ENCODE assay signal across 39 cellular contexts in genomic region chr13:25353344-25353743, GRCh38. TPM values are rescaled to one million over a fixed set of nuclear protein-coding genes. Genes with fewer than 3 reads are reported as not detected.
"Had no signal": no experiment of that assay in that cellular context is flagged by ENCODE, and none has a peak within 500 bp of the region (broad histone marks: within the 10 kb centered on the region; RNA-seq: fewer than 3 reads in every experiment).

No MANE protein-coding gene starts in this region.

- ATAC-seq: activated naive CD4-positive, alpha-beta T cell treated with anti-CD3 and anti-CD28 coated beads, Interleukin-2, amount 50 U/mL, for 72 hours; activated naive CD8-positive, alpha-beta T cell treated with anti-CD3 and anti-CD28 coated beads, Interleukin-2, amount 50 U/mL, for 24 hours; activated T-cell treated with anti-CD3 and anti-CD28 coated beads, Interleukin-2, amount 50 U/mL, for 4 hours; activated T-cell treated with anti-CD3 and anti-CD28 coated beads, Interleukin-2, amount 50 U/mL, for 72 hours; activated T-helper 17 cell treated with anti-CD3 and anti-CD28 coated beads, Interleukin-2, amount 50 U/mL, for 72 hours; body of pancreas had no signal

- H3K9me3 Mint-ChIP-seq: activated naive CD4-positive, alpha-beta T cell treated with anti-CD3 and anti-CD28 coated beads for 36 hours; activated naive CD4-positive, alpha-beta T cell treated with anti-CD3 and anti-CD28 coated beads, Interleukin-2, amount 10 ng/mL, durations not matched to agents 7 days and 5 days; activated naive CD4-positive, alpha-beta T cell treated with anti-CD3 and anti-CD28 coated beads, Interleukin-2, amount 50 U/mL, for 24 hours; activated naive CD8-positive, alpha-beta T cell treated with anti-CD3 and anti-CD28 coated beads for 36 hours; activated naive CD8-positive, alpha-beta T cell treated with anti-CD3 and anti-CD28 coated beads, Interleukin-2, amount 10 ng/mL, durations not matched to agents 7 days and 5 days; activated naive CD8-positive, alpha-beta T cell treated with anti-CD3 and anti-CD28 coated beads, Interleukin-2, amount 50 U/mL, for 24 hours; activated T-cell treated with anti-CD3 and anti-CD28 coated beads, Interleukin-2, amount 50 U/mL, for 24 hours; activated T-cell treated with anti-CD3 and anti-CD28 coated beads, Interleukin-2, amount 50 U/mL, for 4 hours; activated T-cell treated with anti-CD3 and anti-CD28 coated beads, Interleukin-2, amount 50 U/mL, for 72 hours; activated T-helper 1 cell treated with anti-CD3 and anti-CD28 coated beads, Interleukin-12 subunit alpha, Interleukin-12 subunit beta, Interleukin-2, Interleukin-4 antibody, amounts not matched to agents 30 ng/mL and 10 ng/mL and 1 ng/mL, durations not matched to agents 14 hours and 24 hours and 36 hours; activated T-helper 17 cell treated with anti-CD3 and anti-CD28 coated beads, Interleukin-2, amount 50 U/mL, for 72 hours; activated T-helper 2 cell treated with anti-CD3 and anti-CD28 coated beads, Interferon-gamma antibody, Interleukin-2, Interleukin-4, amounts not matched to agents 10 μg/mL and 5 μg/mL and 100 μg/mL, durations not matched to agents 14 hours and 24 hours and 36 hours; central memory CD8-positive, alpha-beta T cell had no signal

- H3K27ac Mint-ChIP-seq: activated naive CD4-positive, alpha-beta T cell treated with anti-CD3 and anti-CD28 coated beads for 36 hours; activated naive CD4-positive, alpha-beta T cell treated with anti-CD3 and anti-CD28 coated beads, Interleukin-2, amount 10 ng/mL, durations not matched to agents 7 days and 5 days; activated naive CD4-positive, alpha-beta T cell treated with anti-CD3 and anti-CD28 coated beads, Interleukin-2, amount 50 U/mL, for 24 hours; activated naive CD8-positive, alpha-beta T cell; activated naive CD8-positive, alpha-beta T cell treated with anti-CD3 and anti-CD28 coated beads for 36 hours; activated naive CD8-positive, alpha-beta T cell treated with anti-CD3 and anti-CD28 coated beads, Interleukin-2, amount 10 ng/mL, durations not matched to agents 7 days and 5 days; activated naive CD8-positive, alpha-beta T cell treated with anti-CD3 and anti-CD28 coated beads, Interleukin-2, amount 50 U/mL, for 24 hours; activated T-cell treated with anti-CD3 and anti-CD28 coated beads, Interleukin-2, amount 50 U/mL, for 24 hours; activated T-cell treated with anti-CD3 and anti-CD28 coated beads, Interleukin-2, amount 50 U/mL, for 72 hours; activated T-helper 1 cell treated with anti-CD3 and anti-CD28 coated beads, Interleukin-12 subunit alpha, Interleukin-12 subunit beta, Interleukin-2, Interleukin-4 antibody, amounts not matched to agents 30 ng/mL and 10 ng/mL and 1 ng/mL, durations not matched to agents 14 hours and 24 hours and 36 hours; activated T-helper 17 cell treated with anti-CD3 and anti-CD28 coated beads, Interleukin-2, amount 50 U/mL, for 72 hours; activated T-helper 2 cell treated with anti-CD3 and anti-CD28 coated beads, Interferon-gamma antibody, Interleukin-2, Interleukin-4, amounts not matched to agents 10 μg/mL and 5 μg/mL and 100 μg/mL, durations not matched to agents 14 hours and 24 hours and 36 hours; brain had no signal

- H3K36me3 Mint-ChIP-seq: activated naive CD4-positive, alpha-beta T cell treated with anti-CD3 and anti-CD28 coated beads, Interleukin-2, amount 10 ng/mL, durations not matched to agents 7 days and 5 days; activated naive CD4-positive, alpha-beta T cell treated with anti-CD3 and anti-CD28 coated beads, Interleukin-2, amount 50 U/mL, for 72 hours; activated naive CD8-positive, alpha-beta T cell treated with anti-CD3 and anti-CD28 coated beads for 36 hours; activated naive CD8-positive, alpha-beta T cell treated with anti-CD3 and anti-CD28 coated beads, Interleukin-2, amount 10 ng/mL, durations not matched to agents 7 days and 5 days; brain had no signal

- H3K4me3 ChIP-seq: adrenal gland, ascending aorta, body of pancreas, breast epithelium, cardiac muscle cell had no signal

- H3K4me3 Mint-ChIP-seq: activated naive CD4-positive, alpha-beta T cell treated with anti-CD3 and anti-CD28 coated beads for 36 hours; activated naive CD4-positive, alpha-beta T cell treated with anti-CD3 and anti-CD28 coated beads, Interleukin-2, amount 10 ng/mL, durations not matched to agents 7 days and 5 days; activated naive CD4-positive, alpha-beta T cell treated with anti-CD3 and anti-CD28 coated beads, Interleukin-2, amount 50 U/mL, for 24 hours; activated naive CD8-positive, alpha-beta T cell; activated naive CD8-positive, alpha-beta T cell treated with anti-CD3 and anti-CD28 coated beads for 36 hours; activated naive CD8-positive, alpha-beta T cell treated with anti-CD3 and anti-CD28 coated beads, Interleukin-2, amount 10 ng/mL, durations not matched to agents 7 days and 5 days; activated naive CD8-positive, alpha-beta T cell treated with anti-CD3 and anti-CD28 coated beads, Interleukin-2, amount 50 U/mL, for 24 hours; activated T-cell treated with anti-CD3 and anti-CD28 coated beads, Interleukin-2, amount 50 U/mL, for 24 hours; activated T-cell treated with anti-CD3 and anti-CD28 coated beads, Interleukin-2, amount 50 U/mL, for 4 hours; activated T-cell treated with anti-CD3 and anti-CD28 coated beads, Interleukin-2, amount 50 U/mL, for 72 hours; activated T-helper 1 cell treated with anti-CD3 and anti-CD28 coated beads, Interleukin-12 subunit alpha, Interleukin-12 subunit beta, Interleukin-2, Interleukin-4 antibody, amounts not matched to agents 30 ng/mL and 10 ng/mL and 1 ng/mL, durations not matched to agents 14 hours and 24 hours and 36 hours; activated T-helper 17 cell treated with anti-CD3 and anti-CD28 coated beads, Interleukin-2, amount 50 U/mL, for 72 hours; brain; central memory CD8-positive, alpha-beta T cell had no signal

- FAIRE-seq: astrocyte, bronchial epithelial cell had no signal

- H3K27ac ChIP-seq: adrenal gland, ascending aorta, body of pancreas, brain microvascular endothelial cell, breast epithelium, cardiac muscle cell had no signal

- H3K36me3 ChIP-seq: adrenal gland, ascending aorta, brain microvascular endothelial cell, breast epithelium, cardiac muscle cell had no signal

- H3K27me3 ChIP-seq: ascending aorta, body of pancreas, brain microvascular endothelial cell, cardiac muscle cell had no signal

- H3K4me1 Mint-ChIP-seq: activated naive CD4-positive, alpha-beta T cell treated with anti-CD3 and anti-CD28 coated beads, Interleukin-2, amount 10 ng/mL, durations not matched to agents 7 days and 5 days; activated naive CD4-positive, alpha-beta T cell treated with anti-CD3 and anti-CD28 coated beads, Interleukin-2, amount 50 U/mL, for 24 hours; activated naive CD8-positive, alpha-beta T cell treated with anti-CD3 and anti-CD28 coated beads for 36 hours; activated naive CD8-positive, alpha-beta T cell treated with anti-CD3 and anti-CD28 coated beads, Interleukin-2, amount 10 ng/mL, durations not matched to agents 7 days and 5 days; activated naive CD8-positive, alpha-beta T cell treated with anti-CD3 and anti-CD28 coated beads, Interleukin-2, amount 50 U/mL, for 24 hours; activated T-helper 17 cell treated with anti-CD3 and anti-CD28 coated beads, Interleukin-2, amount 50 U/mL, for 72 hours; brain; central memory CD8-positive, alpha-beta T cell had no signal

- H3K4me1 ChIP-seq: adrenal gland, ascending aorta, body of pancreas, breast epithelium had no signal

- DNase-seq: activated effector memory CD4-positive, alpha-beta T cell treated with anti-CD3 and anti-CD28 coated beads, Interleukin-2, amount 50 U/mL, for 16 hours; activated effector memory CD4-positive, alpha-beta T cell treated with Interleukin-2 at 50 U/mL for 16 hours; activated gamma-delta T cell; activated gamma-delta T cell treated with Interleukin-2 at 50 U/mL for 16 hours; activated naive CD4-positive, alpha-beta T cell; activated naive CD4-positive, alpha-beta T cell treated with anti-CD3 and anti-CD28 coated beads for 36 hours; activated naive CD4-positive, alpha-beta T cell treated with anti-CD3 and anti-CD28 coated beads, Interleukin-2, amount 10 ng/mL, durations not matched to agents 7 days and 5 days; activated naive CD4-positive, alpha-beta T cell treated with anti-CD3 and anti-CD28 coated beads, Interleukin-2, amount 50 U/mL, for 16 hours; activated naive CD4-positive, alpha-beta T cell treated with Interleukin-2 at 50 U/mL for 16 hours; activated naive CD8-positive, alpha-beta T cell treated with anti-CD3 and anti-CD28 coated beads for 36 hours; activated naive CD8-positive, alpha-beta T cell treated with anti-CD3 and anti-CD28 coated beads, Interleukin-2, amount 10 ng/mL, durations not matched to agents 7 days and 5 days; activated naive CD8-positive, alpha-beta T cell treated with anti-CD3 and anti-CD28 coated beads, Interleukin-2, amount 50 U/mL, for 24 hours; activated T-cell treated with anti-CD3 and anti-CD28 coated beads, Interleukin-2, amount 50 U/mL, for 24 hours; activated T-cell treated with anti-CD3 and anti-CD28 coated beads, Interleukin-2, amount 50 U/mL, for 4 hours; activated T-cell treated with anti-CD3 and anti-CD28 coated beads, Interleukin-2, amount 50 U/mL, for 48 hours; activated T-cell treated with anti-CD3 and anti-CD28 coated beads, Interleukin-2, amount 50 U/mL, for 72 hours; adrenal gland; amniotic stem cell; amygdala; anterior cingulate cortex; aorta; body of pancreas; brain microvascular endothelial cell; caudate nucleus; central memory CD4-positive, alpha-beta T cell; cerebellar nuclear complex had no signal

- H3K9me3 ChIP-seq: adrenal gland, ascending aorta, body of pancreas, breast epithelium had no signal

RNA-seq across cellular contexts. Expression of gene ATP8A2, which starts 18.4 kb away (rescaled TPM):
- total RNA-seq: bronchial epithelial cell had no signal
